14 cellular contexts compared by ENCODE assay signal in genomic region chr16:75340715-75341500, GRCh38.
A peak's percentile ranks its signal among the peaks of the same experiment; 100 is the strongest.
DNase-seq lines count a peak whose midpoint lies in the region; ATAC-seq, FAIRE-seq and TF ChIP-seq lines count a peak whose summit lies in the region.
"Had no signal": no experiment of that assay in that cellular context is flagged by ENCODE, and none has a peak within 500 bp of the region (broad histone marks: within the 10 kb centered on the region; RNA-seq: fewer than 3 reads in every experiment).

No MANE protein-coding gene starts in this region.

- peak; percentile 89 for FAIRE-seq in endothelial cell of umbilical vein (lab: Jason Lieb, UNC)
- FAIRE-seq: A549 had no signal

- no peaks in the 10 kb centered on the region for H3K79me2 ChIP-seq in endothelial cell of umbilical vein (ENCODE audit: control insufficient read depth, insufficient read depth, low read length)

- no peaks in the 10 kb centered on the region for H3K36me3 ChIP-seq in endothelial cell of umbilical vein (ENCODE audit: control insufficient read depth in 2 of 2, extremely low read depth in 1 of 2, insufficient read depth in 2 of 2, low read length in 2 of 2)
- peaks cover 10% of the 10 kb centered on the region for H3K36me3 ChIP-seq in mesodermal cell (ENCODE audit: control insufficient read depth, insufficient read depth, low read length)
- H3K36me3 ChIP-seq: suprapubic skin had no signal

- peak overlapping the region; percentile 100 for H3K27ac ChIP-seq in endothelial cell of umbilical vein (ENCODE audit: insufficient read depth, low read depth, low read length)
- peak overlapping the region; percentile 91 for H3K27ac ChIP-seq in mesodermal cell (ENCODE audit: low read depth, low read length, severe bottlenecking)
- H3K27ac ChIP-seq: A549, suprapubic skin had no signal

- intact Hi-C loops in left cardiac atrium (cut with DNase I) (no loop called here), Right ventricle myocardium superior (cut with DNase I) (no loop called here), endothelial cell of umbilical vein (cut with micrococcal nuclease) (loop anchor here (1.0 kb wide), 2 partner anchors 21 to 36 kb away; no protein-coding TSS in a partner anchor)

- CTCF ChIA-PET in endothelial cell of umbilical vein (lab: Charles Lee) = interaction anchor here (0.9 to 4.7 kb wide), 10 partner anchors 10 to 107 kb away, joined by 3 to 48 read pairs (median 4); partner anchors contain the start of gene BCAR1

- no peaks in the 10 kb centered on the region for H4K20me1 ChIP-seq in endothelial cell of umbilical vein (replicated peaks; ENCODE audit: control insufficient read depth, extremely low read depth, insufficient read depth, low read length)

- POLR2A ChIA-PET in endothelial cell of umbilical vein (lab: Charles Lee) = interaction anchor here (0.5 to 3.8 kb wide), 7 partner anchors 26 to 95 kb away, joined by 3 to 22 read pairs (median 7); no protein-coding TSS in a partner anchor

- peak; percentile 40 to 43 for ATAC-seq in left cardiac atrium
- ATAC-seq in Right ventricle myocardium superior (ENCODE audit: poor library complexity) = no peak
- ATAC-seq in HG02678 (IDR thresholded peaks at IDR 0.05; ENCODE audit: unreplicated experiment) = no peak
- ATAC-seq in GM18511 (IDR thresholded peaks at IDR 0.05; ENCODE audit: unreplicated experiment) = no peak
- no peak for ATAC-seq in HG03045 (IDR thresholded peaks at IDR 0.05; ENCODE audit: unreplicated experiment)
- ATAC-seq: A549 had no signal

- H3K9ac ChIP-seq in endothelial cell of umbilical vein (replicated peaks; ENCODE audit: extremely low read depth, insufficient read depth, low read length) = peak overlapping the region; percentile 93

- peak overlapping the region in 1 of 3 experiments; percentile 31 for H3K4me3 ChIP-seq in endothelial cell of umbilical vein (replicated peaks in 1 of 3; ENCODE audit: insufficient read depth in 1 of 3, low read depth in 1 of 3, low read length in 3 of 3)
- H3K4me3 ChIP-seq in mesodermal cell (ENCODE audit: extremely low read depth, insufficient read depth, low read length, poor library complexity, severe bottlenecking) = no peak overlapping the region
- H3K4me3 ChIP-seq: A549, suprapubic skin had no signal

- no CpG with 5 or more reads among the region's 2 CpGs for WGBS in mesodermal cell (ENCODE audit: insufficient coverage in 2 of 2), 2 experiments

- H3K4me1 ChIP-seq in endothelial cell of umbilical vein (ENCODE audit: control insufficient read depth, extremely low read depth, insufficient read depth, low read length) (peaks cover 56% of the 10 kb centered on the region), mesodermal cell (ENCODE audit: control insufficient read depth, insufficient read depth, low read length, poor library complexity, severe bottlenecking) (peaks cover 67% of the 10 kb centered on the region)

- peak overlapping the region; percentile 86 for H3K4me2 ChIP-seq in endothelial cell of umbilical vein (ENCODE audit: insufficient read depth, low read length)

- TF ChIP-seq CTCF in endothelial cell of umbilical vein (IDR thresholded peaks at IDR 0.05; ENCODE audit: extremely low read depth in 1 of 2, insufficient read depth in 1 of 2, low read depth in 1 of 2, low read length in 2 of 2) = no peak

- no peak for DNase-seq in left cardiac atrium
- DNase-seq in Right ventricle myocardium superior = no peak
- peak; percentile 98 for DNase-seq in endothelial cell of umbilical vein (ENCODE audit: low read depth, low spot score)
- no peak for DNase-seq in NCI-H2107 treated with DMSO at 0.1 percent for 48 hours (lab: John Stamatoyannopoulos, UW; ENCODE audit: unreplicated experiment)
- DNase-seq: activated CD4-positive, alpha-beta T cell treated with anti-CD3 and anti-CD28 coated beads for 1 hour; activated naive CD4-positive, alpha-beta T cell treated with anti-CD3 and anti-CD28 coated beads for 36 hours; midbrain; NCI-H2081 had no signal

- TSS peak; percentile 87 for BruUV-seq in endothelial cell of umbilical vein (replicated peaks; lab: Mats Ljungman, UMichigan)

- dilution Hi-C loops in endothelial cell of umbilical vein (cut with MboI; ENCODE audit: extremely low pct_ligation_motif_present, low sequenced_read_pairs) = no loop called here

- no peaks in the 10 kb centered on the region for H3K9me1 ChIP-seq in endothelial cell of umbilical vein (replicated peaks; ENCODE audit: control insufficient read depth, extremely low read depth, insufficient read depth, low read length)

- H3K27me3 ChIP-seq in endothelial cell of umbilical vein (ENCODE audit: control insufficient read depth in 2 of 2, insufficient read depth in 2 of 2, low read length in 2 of 2) = no peaks in the 10 kb centered on the region
- H3K27me3 ChIP-seq: suprapubic skin had no signal

- H3K9me3 ChIP-seq in endothelial cell of umbilical vein (replicated peaks; ENCODE audit: control insufficient read depth, insufficient read depth, low read length) (no peaks in the 10 kb centered on the region), mesodermal cell (ENCODE audit: control insufficient read depth, low read length) (no peaks in the 10 kb centered on the region)
- H3K9me3 ChIP-seq: A549, suprapubic skin had no signal

- no peak overlapping the region for H2AFZ ChIP-seq in endothelial cell of umbilical vein (ENCODE audit: low read depth, low read length)

- TF ChIP-seq POLR2A in endothelial cell of umbilical vein (IDR thresholded peaks at IDR 0.05; ENCODE audit: low read depth, low read length) = peak; percentile 89

TF ChIP-seq in endothelial cell of umbilical vein, 7 proteins besides CTCF, POLR2A, EP300 and RAD21:
- TF ChIP-seq GATA2 (IDR thresholded peaks at IDR 0.05; ENCODE audit: insufficient read depth, insufficient read length, low read depth, low read length) (peak; percentile 98), JUN (IDR thresholded peaks at IDR 0.05; ENCODE audit: borderline replicate concordance, insufficient read depth, insufficient read length, low read depth) (peak; percentile 93), POLR2AphosphoS5 (IDR thresholded peaks at IDR 0.05; ENCODE audit: insufficient read depth, low read depth, low read length) (peak; percentile 99), FOS (IDR thresholded peaks at IDR 0.05; ENCODE audit: borderline replicate concordance, insufficient read depth, low read length) (peak; percentile 94)
- TF ChIP-seq, protein P1, sequence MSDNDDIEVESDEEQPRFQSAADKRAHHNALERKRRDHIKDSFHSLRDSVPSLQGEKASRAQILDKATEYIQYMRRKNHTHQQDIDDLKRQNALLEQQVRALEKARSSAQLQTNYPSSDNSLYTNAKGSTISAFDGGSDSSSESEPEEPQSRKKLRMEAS (IDR thresholded peaks at IDR 0.05; ENCODE audit: insufficient read depth, insufficient read length) = no peak

Comparison
In these comparisons a context has a peak if more than half of its experiments do, and no peak if none do; other contexts are left out.
1. ATAC-seq: peak in left cardiac atrium (2 of 2); none in Right ventricle myocardium superior (single experiment), HG02678 (single experiment), GM18511 (single experiment) and HG03045 (single experiment).